In the genomic region with DNA sequence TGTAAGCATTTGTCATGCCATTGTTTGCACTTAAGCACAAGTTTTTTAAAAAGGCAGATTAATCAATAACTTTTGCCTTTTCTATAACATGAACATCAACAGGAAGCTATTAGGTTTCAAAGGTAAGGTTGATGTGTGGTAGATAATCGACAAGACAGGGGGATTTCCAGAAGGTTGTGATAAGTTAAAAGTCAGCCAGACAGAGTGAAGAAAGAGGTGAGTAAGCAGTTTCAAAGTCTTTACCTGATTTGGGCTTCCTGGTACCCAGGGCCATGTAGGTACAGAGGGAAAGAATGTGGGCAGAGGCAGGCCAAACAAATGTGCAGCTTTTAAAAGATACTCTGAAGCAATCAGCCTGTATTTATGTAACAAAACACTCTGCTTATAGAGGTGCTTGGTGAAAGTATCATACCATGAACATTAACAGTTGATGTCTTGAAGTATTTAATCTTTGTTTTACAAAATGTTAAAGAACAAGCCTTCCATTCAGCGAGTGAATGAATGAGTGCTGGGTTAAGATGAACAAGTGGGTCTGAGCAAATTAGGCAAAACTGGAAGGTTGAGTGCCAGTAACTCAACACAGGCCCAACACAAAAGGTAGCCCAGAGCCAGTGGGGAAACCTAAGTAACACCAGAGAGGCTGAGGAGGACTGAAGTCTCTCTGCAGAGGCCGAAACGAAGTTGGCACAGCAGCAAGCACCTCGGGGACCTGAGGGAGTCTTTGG, we compare ENCODE assay signal across 9 cellular contexts.
DNase-seq lines count a peak whose midpoint lies in the region; ATAC-seq and TF ChIP-seq lines count a peak whose summit lies in the region.
"Had no signal": no experiment of that assay in that cellular context is flagged by ENCODE, and none has a peak within 500 bp of the region (broad histone marks: within the 10 kb centered on the region; RNA-seq: fewer than 3 reads in every experiment).

No MANE protein-coding gene starts in this region.

- ATAC-seq in GM19463 (IDR thresholded peaks at IDR 0.05; ENCODE audit: unreplicated experiment), result peak; percentile 97
- peak; percentile 98 for ATAC-seq in HG03159 (IDR thresholded peaks at IDR 0.05; ENCODE audit: unreplicated experiment)
- no peak for ATAC-seq in left lobe of liver

- DNase-seq in DMS53 treated with DMSO at 0.1 percent for 48 hours (lab: John Stamatoyannopoulos, UW; ENCODE audit: unreplicated experiment) (peak; percentile 13), epithelial cell of esophagus (ENCODE audit: low read depth) (peak; percentile 90), DMS153 treated with DMSO at 0.1 percent for 48 hours (lab: John Stamatoyannopoulos, UW; ENCODE audit: unreplicated experiment) (no peak), left lobe of liver (ENCODE audit: low spot score) (no peak), CD1c-positive myeloid dendritic cell (ENCODE audit: extremely low spot score) (no peak), NCI-H526 (lab: John Stamatoyannopoulos, UW) (no peak)
- DNase-seq: GM23248 had no signal

- no peak for TF ChIP-seq CTCF in epithelial cell of esophagus (IDR thresholded peaks at IDR 0.05; ENCODE audit: insufficient read depth, low read depth, low read length, missing control alignments)

- no peak overlapping the region for H3K4me3 ChIP-seq in epithelial cell of esophagus (ENCODE audit: low read length)
- H3K4me3 ChIP-seq: GM23248 had no signal

Comparison
In these comparisons a context has a peak if more than half of its experiments do, and no peak if none do; other contexts are left out.
1. DNase-seq: peak in DMS53 treated with DMSO at 0.1 percent for 48 hours (single experiment) and epithelial cell of esophagus (single experiment); none in DMS153 treated with DMSO at 0.1 percent for 48 hours (single experiment), left lobe of liver (single experiment), CD1c-positive myeloid dendritic cell (single experiment) and NCI-H526 (0 of 2).